ENCODE assay signal across 22 cellular contexts in the genomic region with DNA sequence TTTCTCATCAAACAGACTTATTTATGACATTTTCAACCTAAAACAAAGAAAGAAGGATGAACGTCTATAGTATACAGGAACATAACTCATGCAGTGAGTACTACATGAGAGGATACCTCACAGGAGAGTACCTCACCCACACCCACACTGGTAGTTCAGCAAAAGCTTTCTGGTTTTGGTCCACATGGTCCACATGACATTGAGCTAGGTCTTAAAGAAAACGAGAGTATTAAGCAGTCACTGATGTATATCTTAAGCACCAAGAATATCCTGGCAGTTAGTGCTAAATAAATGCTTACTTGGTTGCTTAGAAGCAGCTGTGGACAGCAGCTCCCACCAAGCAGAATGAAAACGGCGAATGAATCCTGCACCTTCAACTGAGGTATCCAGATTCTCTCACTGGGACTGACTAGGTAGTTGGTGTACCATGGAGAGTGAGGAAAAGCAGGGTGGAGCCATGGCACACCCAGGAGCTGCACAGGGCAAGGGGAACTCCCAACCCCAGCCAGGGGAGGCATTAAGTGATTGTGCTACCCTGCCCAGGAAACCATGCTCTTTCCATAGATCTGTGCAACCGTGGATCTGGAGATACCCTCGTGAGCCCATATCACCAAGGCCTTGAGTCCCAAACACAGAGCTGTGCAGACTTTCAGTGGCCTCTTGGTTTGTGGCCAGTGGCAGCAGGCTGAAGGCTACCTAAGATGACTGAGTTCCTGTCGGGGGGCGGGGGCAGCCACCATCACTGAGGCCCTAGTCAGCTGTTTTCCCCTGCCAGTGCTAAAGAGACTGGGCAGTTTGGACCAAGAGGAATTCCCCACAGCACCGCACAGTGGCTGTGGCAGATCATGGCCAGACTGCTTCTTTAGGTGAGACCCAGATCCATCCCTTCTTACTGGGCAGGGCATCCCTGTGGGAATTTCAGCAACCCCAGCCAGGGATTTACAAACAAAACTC.
DNase-seq lines count a peak whose midpoint lies in the region; ATAC-seq, FAIRE-seq and TF ChIP-seq lines count a peak whose summit lies in the region.
"Had no signal": no experiment of that assay in that cellular context is flagged by ENCODE, and none has a peak within 500 bp of the region (broad histone marks: within the 10 kb centered on the region; RNA-seq: fewer than 3 reads in every experiment).

No MANE protein-coding gene starts in this region.

- H3K4me2 ChIP-seq in MM.1S (ENCODE audit: low read depth, low read length): no peak overlapping the region

- no peak overlapping the region for H3K4me3 ChIP-seq in MM.1S (ENCODE audit: low read length)
- H3K4me3 ChIP-seq: adrenal gland, dorsolateral prefrontal cortex, left lung, psoas muscle, SJSA1, spleen, suprapubic skin had no signal

- no peaks in the 10 kb centered on the region for H3K4me1 ChIP-seq in MM.1S (ENCODE audit: low read length)
- H3K4me1 ChIP-seq: adrenal gland, left lung, SJSA1, spleen, suprapubic skin had no signal

- no peaks in the 10 kb centered on the region for H3F3A ChIP-seq in MM.1S (ENCODE audit: insufficient read depth, low read length)

- H3K79me2 ChIP-seq in MM.1S (ENCODE audit: low read length): peaks cover 3% of the 10 kb centered on the region

- no peak overlapping the region for H3K9ac ChIP-seq in MM.1S (ENCODE audit: low read length)

- FAIRE-seq in urothelium cell line (lab: Jason Lieb, UNC): peak; percentile 62

- peak; percentile 58 for ATAC-seq in GM18867 (IDR thresholded peaks at IDR 0.05; ENCODE audit: unreplicated experiment)
- peak; percentile 48 for ATAC-seq in GM21786 (IDR thresholded peaks at IDR 0.05; ENCODE audit: unreplicated experiment)
- peak; percentile 73 for ATAC-seq in HG03342 (IDR thresholded peaks at IDR 0.05; ENCODE audit: unreplicated experiment)
- ATAC-seq: activated T-helper 17 cell treated with anti-CD3 and anti-CD28 coated beads, Interleukin-2, amount 50 U/mL, for 72 hours; left lung had no signal

- H4K20me1 ChIP-seq in MM.1S (ENCODE audit: insufficient read depth, low read length): no peaks in the 10 kb centered on the region

- H3K27me3 ChIP-seq in MM.1S (replicated peaks; ENCODE audit: insufficient read depth, low read length): no peaks in the 10 kb centered on the region
- H3K27me3 ChIP-seq: adrenal gland, dorsolateral prefrontal cortex, left lung, SJSA1, spleen, suprapubic skin had no signal

- H3K27ac ChIP-seq in MM.1S (ENCODE audit: low read length): no peak overlapping the region
- H3K27ac ChIP-seq: adrenal gland, dorsolateral prefrontal cortex, left lung, psoas muscle, SJSA1, spleen, suprapubic skin had no signal

- H2AFZ ChIP-seq in MM.1S (ENCODE audit: low read length): no peak overlapping the region

- H3K9me2 ChIP-seq in MM.1S (replicated peaks; ENCODE audit: insufficient read depth, low read length): 0 out of 2 replicates have a peak, but pooled peaks cover 3% of the 10 kb centered on the region

- H3K36me3 ChIP-seq in MM.1S (replicated peaks; ENCODE audit: insufficient read depth, low read length): no peaks in the 10 kb centered on the region
- H3K36me3 ChIP-seq: adrenal gland, SJSA1 had no signal

- TF ChIP-seq CTCF in MM.1S (IDR thresholded peaks at IDR 0.05; ENCODE audit: low read length): no peak

- DNase-seq in urothelium cell line (ENCODE audit: low spot score): no peak
- DNase-seq in ureter (ENCODE audit: low spot score): no peak
- DNase-seq in MM.1S: no peak
- DNase-seq in NCI-H82 treated with DMSO at 0.1 percent for 48 hours (lab: John Stamatoyannopoulos, UW; ENCODE audit: unreplicated experiment): no peak
- DNase-seq: activated B cell treated with CpG ODN at 0.5 μM for 24 hours, adrenal gland, AML-193, caudate nucleus, DND-41, dorsolateral prefrontal cortex, erythroblast, left lung, NCI-H1436, NCI-H2171 treated with DMSO at 0.1 percent for 48 hours, psoas muscle, spleen had no signal

- H3K9me3 ChIP-seq in MM.1S (replicated peaks; ENCODE audit: insufficient read depth, low read length): no peaks in the 10 kb centered on the region
- H3K9me3 ChIP-seq: SJSA1 had no signal
